ENCODE assay signal across 18 cellular contexts in the genomic region with DNA sequence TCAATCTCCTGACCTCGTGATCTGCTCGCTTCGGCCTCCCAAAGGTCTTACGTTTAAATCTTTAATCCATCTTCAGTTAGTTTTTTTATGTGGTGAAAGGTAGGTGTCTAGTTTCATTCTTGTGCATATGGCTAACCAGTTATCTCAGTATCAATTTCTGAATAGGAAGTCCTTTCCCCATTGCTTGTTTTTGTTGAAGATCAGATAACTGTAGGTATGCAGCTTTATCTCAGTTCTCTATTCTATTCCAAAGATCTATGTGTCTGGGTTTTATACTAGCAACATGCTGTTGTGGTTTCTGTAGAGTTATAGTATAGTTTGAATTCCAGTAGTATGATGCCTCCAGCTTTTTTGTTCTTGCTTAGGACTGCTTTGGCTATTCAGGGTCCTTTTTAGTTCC.
DNase-seq lines count a peak whose midpoint lies in the region; ATAC-seq and TF ChIP-seq lines count a peak whose summit lies in the region.
"Had no signal": no experiment of that assay in that cellular context is flagged by ENCODE, and none has a peak within 500 bp of the region (broad histone marks: within the 10 kb centered on the region; RNA-seq: fewer than 3 reads in every experiment).

No MANE protein-coding gene starts in this region.

- POLR2A ChIA-PET in CD4-positive, alpha-beta memory T cell (lab: Charles Lee; ENCODE audit: partially characterized antibody) = no interaction called here
- POLR2A ChIA-PET in T-cell (lab: Charles Lee) = no interaction called here

- H3K4me1 ChIP-seq in CD4-positive, alpha-beta memory T cell (ENCODE audit: insufficient read depth, low read length) = peaks cover 15% of the 10 kb centered on the region
- no peaks in the 10 kb centered on the region for H3K4me1 ChIP-seq in colonic mucosa
- H3K4me1 ChIP-seq: right atrium auricular region, tibial artery had no signal

- no peaks in the 10 kb centered on the region for H3K9me3 ChIP-seq in CD4-positive, alpha-beta memory T cell (ENCODE audit: control insufficient read depth in 1 of 2, low read length in 2 of 2)
- no peaks in the 10 kb centered on the region for H3K9me3 ChIP-seq in colonic mucosa
- H3K9me3 ChIP-seq: right atrium auricular region, tibial artery had no signal

- TF ChIP-seq CTCF in HFFc6 (IDR thresholded peaks at IDR 0.05) (no peak), fibroblast of villous mesenchyme (IDR thresholded peaks at IDR 0.05; ENCODE audit: insufficient read depth, low read depth, low read length) (no peak), colonic mucosa (IDR thresholded peaks at IDR 0.05) (no peak), GM20000 (IDR thresholded peaks at IDR 0.05; ENCODE audit: extremely low read depth, missing control alignments) (no peak)

- peaks cover 0 to 3% (median 0%) of the 10 kb centered on the region in 8 donors for H3K9me3 Mint-ChIP-seq in CD4-positive, alpha-beta memory T cell
- peaks cover 9% of the 10 kb centered on the region for H3K9me3 Mint-ChIP-seq in HFFc6
- H3K9me3 Mint-ChIP-seq in T-cell = no peaks in the 10 kb centered on the region

- CTCF ChIA-PET in CD4-positive, alpha-beta memory T cell (lab: Charles Lee; ENCODE audit: partially characterized antibody) = no interaction called here
- CTCF ChIA-PET in T-cell (lab: Charles Lee) = no interaction called here

- no peak overlapping the region for H3K27ac ChIP-seq in CD4-positive, alpha-beta memory T cell (ENCODE audit: low read depth, low read length)
- no peak overlapping the region for H3K27ac ChIP-seq in colonic mucosa
- H3K27ac ChIP-seq: heart right ventricle, right atrium auricular region, tibial artery had no signal

- H3K36me3 ChIP-seq in CD4-positive, alpha-beta memory T cell (ENCODE audit: insufficient read depth, low read length) = no peaks in the 10 kb centered on the region
- H3K36me3 ChIP-seq in colonic mucosa = no peaks in the 10 kb centered on the region
- H3K36me3 ChIP-seq: heart right ventricle, right atrium auricular region, tibial artery had no signal

- H3K27me3 ChIP-seq in CD4-positive, alpha-beta memory T cell (ENCODE audit: insufficient read depth, low read length) = no peaks in the 10 kb centered on the region
- H3K27me3 ChIP-seq in colonic mucosa = peaks cover 3% of the 10 kb centered on the region
- H3K27me3 ChIP-seq: right atrium auricular region had no signal

- intact Hi-C loops in CD4-positive, alpha-beta memory T cell (cut with micrococcal nuclease) = no loop called here
- intact Hi-C loops in colonic mucosa (cut with DNase I) = no loop called here

- ATAC-seq in T-cell (replicated peaks in 1 of 4) (peak in 1 of 4 experiments; percentile 38), GM19463 (IDR thresholded peaks at IDR 0.05; ENCODE audit: unreplicated experiment) (no peak), HG03108 (IDR thresholded peaks at IDR 0.05; ENCODE audit: unreplicated experiment) (no peak)
- ATAC-seq: heart right ventricle had no signal

- H3K9ac ChIP-seq in colonic mucosa (ENCODE audit: low read depth in 2 of 2, low read length in 2 of 2) = no peak overlapping the region

- DNase-seq in CD4-positive, alpha-beta memory T cell = peak in 1 of 5 donors; percentile 10
- peak; percentile 39 for DNase-seq in HFFc6
- DNase-seq in T-cell = no peak
- DNase-seq in fibroblast of villous mesenchyme (ENCODE audit: low read depth) = peak; percentile 38
- DNase-seq in colonic mucosa = no peak
- no peak for DNase-seq in GM20000 (ENCODE audit: low spot score)
- DNase-seq: amygdala, heart right ventricle, immature natural killer cell, NCI-H1417 treated with DMSO at 0.1 percent for 48 hours, NCI-H526, occipital lobe, T-helper 9 cell, tibial artery had no signal

- peaks cover 17 to 48% of the 10 kb centered on the region in 2 donors for H3K27me3 Mint-ChIP-seq in CD4-positive, alpha-beta memory T cell
- peaks cover 6% of the 10 kb centered on the region for H3K27me3 Mint-ChIP-seq in HFFc6 (ENCODE audit: insufficient read depth)
- H3K27me3 Mint-ChIP-seq in T-cell = peaks cover 8 to 26% of the 10 kb centered on the region in 2 donors

- no peaks in the 10 kb centered on the region for H3K36me3 Mint-ChIP-seq in CD4-positive, alpha-beta memory T cell
- H3K36me3 Mint-ChIP-seq in HFFc6 (ENCODE audit: low read depth) (peaks cover 12% of the 10 kb centered on the region; the same call in 1 of the 2 replicates), T-cell (no peaks in the 10 kb centered on the region)
- H3K36me3 Mint-ChIP-seq: immature natural killer cell had no signal

- H3K27ac Mint-ChIP-seq in CD4-positive, alpha-beta memory T cell = peak overlapping the region in 3 of 7 donors; percentile 28 to 80 (median 28)
- H3K27ac Mint-ChIP-seq in HFFc6 = peak overlapping the region; percentile 92
- H3K27ac Mint-ChIP-seq in T-cell = peak overlapping the region in 1 of 2 donors; percentile 29
- H3K27ac Mint-ChIP-seq: immature natural killer cell had no signal

- H3K4me1 Mint-ChIP-seq in CD4-positive, alpha-beta memory T cell = peaks cover 11 to 24% (median 18%) of the 10 kb centered on the region in 4 donors
- H3K4me1 Mint-ChIP-seq in HFFc6 (ENCODE audit: low read depth) (peaks cover 53% of the 10 kb centered on the region), T-cell (peaks cover 28 to 45% (median 37%) of the 10 kb centered on the region in 3 donors)
- H3K4me1 Mint-ChIP-seq: immature natural killer cell had no signal

- H3K4me3 Mint-ChIP-seq in CD4-positive, alpha-beta memory T cell = peak overlapping the region; percentile 3 to 75 (median 56)
- H3K4me3 Mint-ChIP-seq in HFFc6 = peak overlapping the region; percentile 61
- H3K4me3 Mint-ChIP-seq in T-cell = peak overlapping the region; percentile 10 to 48 (median 31)
- H3K4me3 Mint-ChIP-seq: immature natural killer cell had no signal

- H3K4me3 ChIP-seq in CD4-positive, alpha-beta memory T cell (ENCODE audit: low read length in 2 of 2) = no peak overlapping the region
- H3K4me3 ChIP-seq in fibroblast of villous mesenchyme (ENCODE audit: low read depth, low read length) (no peak overlapping the region), colonic mucosa (no peak overlapping the region)
- H3K4me3 ChIP-seq: heart right ventricle, lung, right atrium auricular region, tibial artery had no signal

Comparison
In these comparisons a context has a peak if more than half of its experiments do, and no peak if none do; other contexts are left out.
1. DNase-seq: peak in HFFc6 (single experiment) and fibroblast of villous mesenchyme (single experiment); none in T-cell (0 of 34), colonic mucosa (single experiment) and GM20000 (single experiment).
2. Peak in every context shown above with its lines, with median percentiles within 50 percentile points of each other: H3K4me3 Mint-ChIP-seq.